1 cellular context compared by ENCODE assay signal in the genomic region with DNA sequence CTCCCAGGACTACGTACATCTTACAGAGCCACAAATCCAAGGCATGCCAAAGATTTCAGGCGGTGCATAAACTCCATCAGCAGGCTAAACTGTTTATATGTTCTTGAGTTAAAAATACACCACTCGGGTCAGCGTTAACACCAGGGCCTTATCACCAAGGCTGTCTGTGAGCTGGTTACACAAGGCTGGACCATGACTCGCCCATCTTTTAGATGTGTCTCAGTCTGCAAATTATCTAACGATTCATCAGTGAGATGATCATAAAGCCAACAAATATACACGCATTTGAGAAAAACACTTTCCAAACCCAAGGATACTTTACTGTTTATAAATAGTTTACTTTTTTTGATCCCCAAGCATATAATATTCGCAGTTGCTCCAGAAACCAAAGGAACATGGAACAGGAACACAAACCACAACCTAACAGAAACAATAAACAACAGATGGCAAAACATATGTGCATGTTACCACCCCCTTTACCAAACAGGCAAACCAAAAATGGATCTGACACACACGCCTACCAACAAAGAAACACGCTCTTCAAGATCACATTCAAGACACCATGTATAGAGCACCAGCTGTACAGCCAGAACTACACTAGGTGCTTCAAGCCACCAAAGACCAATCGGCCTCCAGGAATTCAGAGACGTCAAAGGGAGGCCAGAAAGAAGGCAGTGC.
TF ChIP-seq lines count a peak whose summit lies in the region.

No MANE protein-coding gene starts in this region.

TF ChIP-seq in IMR-90, 13 proteins besides CTCF, POLR2A, EP300 and RAD21 (continued from another document):
- TF ChIP-seq MXI1 (IDR thresholded peaks at IDR 0.05; ENCODE audit: borderline replicate concordance, low read depth, low read length) (no peak), SMC3 (IDR thresholded peaks at IDR 0.05; ENCODE audit: low read depth, low read length) (no peak)
